Comparison of ENCODE assay signal across 13 cellular contexts in genomic region chr17:44920565-44920940, GRCh38. TPM values are rescaled to one million over a fixed set of nuclear protein-coding genes. Genes with fewer than 3 reads are reported as not detected.
DNase-seq lines count a peak whose midpoint lies in the region; ATAC-seq and TF ChIP-seq lines count a peak whose summit lies in the region.
"Had no signal": no experiment of that assay in that cellular context is flagged by ENCODE, and none has a peak within 500 bp of the region (broad histone marks: within the 10 kb centered on the region; RNA-seq: fewer than 3 reads in every experiment).

No MANE protein-coding gene starts in this region.

- H3K4me3 ChIP-seq in GM23248: no peak overlapping the region
- no peak overlapping the region for H3K4me3 ChIP-seq in neuronal stem cell (ENCODE audit: low read length in 2 of 2)
- no peak overlapping the region for H3K4me3 ChIP-seq in CD8-positive, alpha-beta T cell (ENCODE audit: low read depth, low read length)
- H3K4me3 ChIP-seq: vagina had no signal

- no peak overlapping the region for H4K91ac ChIP-seq in neuronal stem cell (ENCODE audit: low read depth, low read length, poor library complexity)

- H3K36me3 ChIP-seq in GM23248 (ENCODE audit: low read depth) (no peaks in the 10 kb centered on the region), neuronal stem cell (replicated peaks in 1 of 2; ENCODE audit: control insufficient read depth in 2 of 2, insufficient read depth in 2 of 2, low read length in 2 of 2) (peaks cover 0 to 4% of the 10 kb centered on the region in 2 donors)
- no peaks in the 10 kb centered on the region for H3K36me3 ChIP-seq in CD8-positive, alpha-beta T cell (ENCODE audit: insufficient read depth, low read length)
- H3K36me3 ChIP-seq: vagina had no signal

- H3K18ac ChIP-seq in neuronal stem cell (ENCODE audit: low read length): peak overlapping the region; percentile 38

- H3K4me1 ChIP-seq in GM23248 (ENCODE audit: insufficient read depth): peaks cover 13% of the 10 kb centered on the region
- H3K4me1 ChIP-seq in neuronal stem cell (ENCODE audit: control insufficient read depth in 2 of 2, insufficient read depth in 1 of 2, low read depth in 1 of 2, low read length in 2 of 2): peaks cover 10 to 25% of the 10 kb centered on the region in 2 donors
- H3K4me1 ChIP-seq in CD8-positive, alpha-beta T cell (ENCODE audit: insufficient read depth, low read length): no peaks in the 10 kb centered on the region

- H3K9ac ChIP-seq in GM23248 (no peak overlapping the region), neuronal stem cell (ENCODE audit: low read depth, low read length, poor library complexity) (no peak overlapping the region)

- no peaks in the 10 kb centered on the region for H3K79me1 ChIP-seq in neuronal stem cell (ENCODE audit: low read depth, low read length)

- H3K4me2 ChIP-seq in GM23248 (ENCODE audit: unreplicated experiment): no peak overlapping the region
- H3K4me2 ChIP-seq in neuronal stem cell (ENCODE audit: insufficient read depth, low read length, poor library complexity, severe bottlenecking): no peak overlapping the region

- DNase-seq in GM10248 (ENCODE audit: extremely low spot score): peak; percentile 38
- no peak for DNase-seq in GM23248
- DNase-seq in neuronal stem cell (ENCODE audit: low spot score): no peak
- no peak for DNase-seq in omental fat pad (ENCODE audit: low spot score)
- no peak for DNase-seq in CD8-positive, alpha-beta T cell

- H2AFZ ChIP-seq in GM23248 (0 out of 2 replicates have a peak overlapping the region, but pooled peaks have one; percentile 46), neuronal stem cell (ENCODE audit: low read length) (no peak overlapping the region)

- no peak overlapping the region for H3K4me3 Mint-ChIP-seq in brain
- H3K4me3 Mint-ChIP-seq in CD8-positive, alpha-beta T cell: no peak overlapping the region
- H3K4me3 Mint-ChIP-seq: activated CD8-positive, alpha-beta memory T cell treated with anti-CD3 and anti-CD28 coated beads, Interleukin-2, amount 10 ng/mL, durations not matched to agents 7 days and 5 days; CD4-positive, CD25-positive, alpha-beta regulatory T cell; central memory CD8-positive, alpha-beta T cell had no signal

- TF ChIP-seq CTCF in GM10248 (IDR thresholded peaks at IDR 0.05; ENCODE audit: control extremely low read depth, extremely low read depth, low read depth, missing control alignments) (no peak), brain (conservative IDR thresholded peaks at IDR 0.05) (no peak), omental fat pad (IDR thresholded peaks at IDR 0.05) (no peak)
- TF ChIP-seq CTCF in CD8-positive, alpha-beta T cell (IDR thresholded peaks at IDR 0.05): no peak

- H3K23ac ChIP-seq in neuronal stem cell (ENCODE audit: low read depth, low read length, poor library complexity): no peak overlapping the region

- no peak overlapping the region for H4K8ac ChIP-seq in neuronal stem cell (ENCODE audit: low read depth, low read length)

- CTCF ChIA-PET in GM10248 (lab: Yijun Ruan, JAX): interaction anchor here (0.7 to 12.6 kb wide), 52 partner anchors 10 to 278 kb away, joined by 3 to 196 read pairs (median 5); partner anchors contain the start of genes ACBD4, HEXIM1, NMT1 and PLCD3
- CTCF ChIA-PET in CD8-positive, alpha-beta T cell (lab: Charles Lee): interaction anchor here (0.8 to 7.4 kb wide), 20 partner anchors 9 to 277 kb away, joined by 3 to 95 read pairs (median 4); partner anchors contain the start of genes ACBD4 and PLCD3

- H2BK120ac ChIP-seq in neuronal stem cell (ENCODE audit: low read depth, low read length): no peak overlapping the region

- ATAC-seq in HG02852 (IDR thresholded peaks at IDR 0.05; ENCODE audit: unreplicated experiment): no peak
- no peak for ATAC-seq in omental fat pad (ENCODE audit: low FRiP score)
- no peak for ATAC-seq in CD8-positive, alpha-beta T cell

- H3K36me3 Mint-ChIP-seq in brain: no peaks in the 10 kb centered on the region
- H3K36me3 Mint-ChIP-seq in CD8-positive, alpha-beta T cell: no peaks in the 10 kb centered on the region
- H3K36me3 Mint-ChIP-seq: CD4-positive, CD25-positive, alpha-beta regulatory T cell had no signal

- H2BK12ac ChIP-seq in neuronal stem cell (ENCODE audit: low read length): peak overlapping the region; percentile 97

- no peak overlapping the region for H3K4ac ChIP-seq in neuronal stem cell (ENCODE audit: low read length)

- H3F3A ChIP-seq in GM23248 (ENCODE audit: insufficient read depth): no peaks in the 10 kb centered on the region

- H2BK15ac ChIP-seq in neuronal stem cell (ENCODE audit: low read length): peak overlapping the region; percentile 83

- no peaks in the 10 kb centered on the region for H3K9me2 ChIP-seq in GM23248 (ENCODE audit: insufficient read depth)

- no peaks in the 10 kb centered on the region for H3K27me3 ChIP-seq in GM23248 (replicated peaks; ENCODE audit: insufficient read depth)
- H3K27me3 ChIP-seq in neuronal stem cell (ENCODE audit: control insufficient read depth in 3 of 3, insufficient read depth in 3 of 3, low read depth in 1 of 3, low read length in 3 of 3): peaks cover 0 to 16% (median 0%) of the 10 kb centered on the region in 3 experiments
- H3K27me3 ChIP-seq in CD8-positive, alpha-beta T cell (ENCODE audit: insufficient read depth, low read length): peaks cover 4% of the 10 kb centered on the region
- H3K27me3 ChIP-seq: vagina had no signal

- H3K14ac ChIP-seq in neuronal stem cell (ENCODE audit: low read length): no peak overlapping the region

- H3K27ac Mint-ChIP-seq in brain: peak overlapping the region; percentile 4 to 98 (median 80)
- H3K27ac Mint-ChIP-seq in CD8-positive, alpha-beta T cell: no peak overlapping the region
- H3K27ac Mint-ChIP-seq: activated CD8-positive, alpha-beta memory T cell treated with anti-CD3 and anti-CD28 coated beads, Interleukin-2, amount 10 ng/mL, durations not matched to agents 7 days and 5 days; CD4-positive, CD25-positive, alpha-beta regulatory T cell had no signal

- no peaks in the 10 kb centered on the region for H3K79me2 ChIP-seq in GM23248 (ENCODE audit: insufficient read depth)

- WGBS in GM23248 (ENCODE audit: low coverage in 1 of 2, low lambda C conversion rate in 2 of 2, missing lambda C conversion rate in 2 of 2), 2 experiments: 76 to 79% methylated on average over 7 of the region's 7 CpGs
- no CpG with 5 or more reads among the region's 7 CpGs for WGBS in neuronal stem cell (ENCODE audit: extremely low coverage in 2 of 2, insufficient read length in 2 of 2, insufficient replicate concordance in 1 of 2), 2 donors

- intact Hi-C loops in CD8-positive, alpha-beta T cell (cut with DNase I, micrococcal nuclease): loop anchor here (1.0 kb wide), 2 partner anchors 102 to 179 kb away; no protein-coding TSS in a partner anchor

- H3K27ac ChIP-seq in GM23248 (no peak overlapping the region), neuronal stem cell (replicated peaks; ENCODE audit: low read length) (no peak overlapping the region)
- H3K27ac ChIP-seq in CD8-positive, alpha-beta T cell (ENCODE audit: low read depth, low read length): no peak overlapping the region
- H3K27ac ChIP-seq: vagina, VCaP had no signal

- H3K27me3 Mint-ChIP-seq in brain: peaks cover 6% of the 10 kb centered on the region
- peaks cover 11% of the 10 kb centered on the region for H3K27me3 Mint-ChIP-seq in CD8-positive, alpha-beta T cell (ENCODE audit: low read depth)

- H3K9me3 ChIP-seq in GM23248 (ENCODE audit: low read depth) (no peaks in the 10 kb centered on the region), neuronal stem cell (replicated peaks in 1 of 2; ENCODE audit: control insufficient read depth in 2 of 2, insufficient read depth in 1 of 2, low read depth in 1 of 2, low read length in 2 of 2) (no peaks in the 10 kb centered on the region)
- H3K9me3 ChIP-seq in CD8-positive, alpha-beta T cell (ENCODE audit: low read length): no peaks in the 10 kb centered on the region
- H3K9me3 ChIP-seq: vagina had no signal

- peak overlapping the region; percentile 29 for H2BK5ac ChIP-seq in neuronal stem cell (ENCODE audit: low read length)

- H2AK5ac ChIP-seq in neuronal stem cell (ENCODE audit: low read depth, low read length): peak overlapping the region; percentile 92

- H4K20me1 ChIP-seq in GM23248 (ENCODE audit: insufficient read depth): no peaks in the 10 kb centered on the region

- POLR2A ChIA-PET in GM10248 (lab: Yijun Ruan, JAX): interaction anchor here (0.9 to 1.7 kb wide), 2 partner anchors 228 to 232 kb away, joined by 3 to 11 read pairs; partner anchors contain the start of gene HEXIM1
- POLR2A ChIA-PET in CD8-positive, alpha-beta T cell (lab: Charles Lee): interaction anchor here (0.9 to 1.6 kb wide), 2 partner anchors 26 to 178 kb away, joined by 3 to 6 read pairs; no protein-coding TSS in a partner anchor

- peaks cover 0 to 3% (median 0%) of the 10 kb centered on the region in 5 experiments for H3K9me3 Mint-ChIP-seq in brain
- H3K9me3 Mint-ChIP-seq in CD8-positive, alpha-beta T cell: no peaks in the 10 kb centered on the region
- H3K9me3 Mint-ChIP-seq: CD4-positive, CD25-positive, alpha-beta regulatory T cell; central memory CD8-positive, alpha-beta T cell had no signal

- in situ Hi-C loops in GM23248 (cut with MboI): loop anchor here (5.0 to 10.0 kb wide), 2 partner anchors 94 to 202 kb away; no protein-coding TSS in a partner anchor

- peaks cover 55% of the 10 kb centered on the region for H3K4me1 Mint-ChIP-seq in brain
- H3K4me1 Mint-ChIP-seq in CD8-positive, alpha-beta T cell (ENCODE audit: low read depth): no peaks in the 10 kb centered on the region
- H3K4me1 Mint-ChIP-seq: CD4-positive, CD25-positive, alpha-beta regulatory T cell; central memory CD8-positive, alpha-beta T cell had no signal

RNA-seq across cellular contexts. Expression of gene GFAP, which starts 5.3 kb away (rescaled TPM):
- 1.1 TPM in 1 of 2 replicates, not detected in the other for total RNA-seq in GM23248 (2014; rRNA removed; shearing (Covaris generic))
- polyA plus RNA-seq in GM23248 (2016; fragmentation: Nextera tagmentation; extraction: Ambion mirVana): 0.49 and 0.52 TPM in 2 replicates
- polyA plus RNA-seq in brain (ENCODE audit: insufficient read depth, low read depth, low replicate concordance): 4,939 TPM
- 0.20 TPM for polyA plus RNA-seq in neuronal stem cell (2013, experiment 1 of 2)
- 0.17 TPM for polyA plus RNA-seq in neuronal stem cell (2013, experiment 2 of 2)
- total RNA-seq in omental fat pad: 1 to 10 TPM; 1.4 to 4.1 (median 2.9) TPM
- total RNA-seq in CD8-positive, alpha-beta T cell: not detected
- total RNA-seq: activated CD8-positive, alpha-beta memory T cell treated with anti-CD3 and anti-CD28 coated beads, Interleukin-2, amount 10 ng/mL, durations not matched to agents 7 days and 5 days; CD4-positive, CD25-positive, alpha-beta regulatory T cell; glomerular endothelial cell; vagina had no signal
- polyA plus RNA-seq: CD4-positive, CD25-positive, alpha-beta regulatory T cell had no signal

RNA-seq across cellular contexts. Expression of gene EFTUD2, which starts 21.3 kb away (rescaled TPM):
- total RNA-seq in GM23248 (2014; rRNA removed; shearing (Covaris generic)): 63.7 and 71.2 TPM in 2 replicates
- polyA plus RNA-seq in GM23248 (2016; fragmentation: Nextera tagmentation; extraction: Ambion mirVana) (60.1 and 60.4 TPM in 2 replicates), brain (ENCODE audit: insufficient read depth, low read depth, low replicate concordance) (95.8 TPM)
- polyA plus RNA-seq in neuronal stem cell (2013, experiment 1 of 2): 49.4 TPM
- polyA plus RNA-seq in neuronal stem cell (2013, experiment 2 of 2): 48.1 TPM
- total RNA-seq in omental fat pad: 100 to 1,000 TPM in 1 of 4 donors, 10 to 100 TPM in 3; 62.5 to 131 (median 75.0) TPM
- total RNA-seq in CD8-positive, alpha-beta T cell: 100 to 1,000 TPM; 131 to 133 TPM

RNA-seq across cellular contexts. Expression of gene KIF18B, which starts 27.0 kb away (rescaled TPM):
- total RNA-seq in GM23248 (2014; rRNA removed; shearing (Covaris generic)): 1.4 and 2.1 TPM in 2 replicates
- 4.5 and 4.6 TPM in 2 replicates for polyA plus RNA-seq in GM23248 (2016; fragmentation: Nextera tagmentation; extraction: Ambion mirVana)
- polyA plus RNA-seq in brain (ENCODE audit: insufficient read depth, low read depth, low replicate concordance): 10.9 TPM
- polyA plus RNA-seq in neuronal stem cell (2013, experiment 1 of 2): 32.8 TPM
- polyA plus RNA-seq in neuronal stem cell (2013, experiment 2 of 2): 32.5 TPM
- under 1 TPM in 1 of 4 donors, not detected in 3; 0.72 TPM for total RNA-seq in omental fat pad
- total RNA-seq in CD8-positive, alpha-beta T cell: under 1 TPM in 1 of 2 experiments, not detected in 1; 0.11 TPM

RNA-seq across cellular contexts. Expression of gene C1QL1, which starts 47.5 kb away (rescaled TPM):
- 0.86 TPM in 1 of 2 replicates, not detected in the other for total RNA-seq in GM23248 (2014; rRNA removed; shearing (Covaris generic))
- polyA plus RNA-seq in GM23248 (2016; fragmentation: Nextera tagmentation; extraction: Ambion mirVana) (0.14 and 0.77 TPM in 2 replicates), brain (ENCODE audit: insufficient read depth, low read depth, low replicate concordance) (47.6 TPM)
- polyA plus RNA-seq in neuronal stem cell (2013, experiment 1 of 2): 8.7 TPM
- 8.7 TPM for polyA plus RNA-seq in neuronal stem cell (2013, experiment 2 of 2)
- total RNA-seq in omental fat pad: 10 to 100 TPM in 2 of 4 donors, 1 to 10 TPM in 1, not detected in 1; 9.2 to 24.2 (median 10.4) TPM
- not detected for total RNA-seq in CD8-positive, alpha-beta T cell
- total RNA-seq: CD4-positive, CD25-positive, alpha-beta regulatory T cell had no signal
- polyA plus RNA-seq: CD4-positive, CD25-positive, alpha-beta regulatory T cell had no signal
